ENCODE assay signal across 11 cellular contexts in genomic region chr2:218897394-218898108, GRCh38. TPM values are rescaled to one million over a fixed set of nuclear protein-coding genes. Genes with fewer than 3 reads are reported as not detected.
A peak's percentile ranks its signal among the peaks of the same experiment; 100 is the strongest.
DNase-seq lines count a peak whose midpoint lies in the region; ATAC-seq and TF ChIP-seq lines count a peak whose summit lies in the region.
"Had no signal": no experiment of that assay in that cellular context is flagged by ENCODE, and none has a peak within 500 bp of the region (broad histone marks: within the 10 kb centered on the region; RNA-seq: fewer than 3 reads in every experiment).

No MANE protein-coding gene starts in this region.

- no peaks in the 10 kb centered on the region for H3K79me1 ChIP-seq in IMR-90 (ENCODE audit: low read depth in 1 of 2, low read length in 2 of 2)

- H3K27me3 Mint-ChIP-seq in T-helper 2 cell treated with Interferon-gamma antibody and Interleukin-4, amounts not matched to agents 5 μg/mL and 100 μg/mL, for 36 hours (ENCODE audit: low read depth), result peaks cover 61% of the 10 kb centered on the region

- no peak overlapping the region for H4K8ac ChIP-seq in IMR-90 (ENCODE audit: low read depth in 2 of 2, low read length in 2 of 2)

- H3K36me3 ChIP-seq in IMR-90 (ENCODE audit: control insufficient read depth, insufficient read depth, low read length), result no peaks in the 10 kb centered on the region
- no peaks in the 10 kb centered on the region for H3K36me3 ChIP-seq in mammary epithelial cell (ENCODE audit: insufficient read depth, low read length)
- H3K36me3 ChIP-seq: sigmoid colon, upper lobe of left lung had no signal

- H3K4me3 ChIP-seq in IMR-90 (ENCODE audit: insufficient read depth, low read depth, low read length) (no peak overlapping the region), mammary epithelial cell (replicated peaks in 1 of 3; ENCODE audit: insufficient read depth in 1 of 3, low read depth in 2 of 3, low read length in 3 of 3) (no peak overlapping the region)
- H3K4me3 ChIP-seq: sigmoid colon had no signal

- POLR2A ChIA-PET in IMR-90 (lab: Charles Lee; ENCODE audit: unreplicated experiment), result interaction anchor here (0.5 kb wide), 1 partner anchor 104 kb away, joined by 9 read pairs; no protein-coding TSS in a partner anchor

- intact Hi-C loops in IMR-90 (cut with micrococcal nuclease), result loop anchor here (1.0 to 2.0 kb wide), 2 partner anchors 21 to 45 kb away; no protein-coding TSS in a partner anchor
- intact Hi-C loops in mammary epithelial cell (cut with micrococcal nuclease), result loop anchor here (1.0 kb wide), 2 partner anchors 21 to 44 kb away; no protein-coding TSS in a partner anchor

- no peak for TF ChIP-seq POLR2A in IMR-90 (IDR thresholded peaks at IDR 0.05; ENCODE audit: low read depth, low read length)

- dilution Hi-C loops in IMR-90 (cut with HindIII; ENCODE audit: low sequenced_read_pairs, unreplicated experiment), result no loop called here
- dilution Hi-C loops in mammary epithelial cell (cut with HindIII; ENCODE audit: low sequenced_read_pairs), result no loop called here

- peak overlapping the region; percentile 76 for H3K4me3 Mint-ChIP-seq in T-helper 2 cell treated with Interferon-gamma antibody and Interleukin-4, amounts not matched to agents 5 μg/mL and 100 μg/mL, for 36 hours

- no peak overlapping the region for H2AK9ac ChIP-seq in IMR-90 (replicated peaks; ENCODE audit: low read depth, low read length, poor library complexity)

- H3K9me3 Mint-ChIP-seq in T-helper 2 cell treated with Interferon-gamma antibody and Interleukin-4, amounts not matched to agents 5 μg/mL and 100 μg/mL, for 36 hours, result no peaks in the 10 kb centered on the region

- H3K4ac ChIP-seq in IMR-90 (ENCODE audit: low read depth, low read length), result no peak overlapping the region

- BruUV-seq in IMR-90 (replicated peaks; lab: Mats Ljungman, UMichigan) (no TSS peak), mammary epithelial cell (replicated peaks; lab: Mats Ljungman, UMichigan) (no TSS peak)

- no peaks in the 10 kb centered on the region for H3K79me2 ChIP-seq in mammary epithelial cell (ENCODE audit: insufficient read depth, low read length)

- no peak overlapping the region for H3K18ac ChIP-seq in IMR-90 (ENCODE audit: low read depth, low read length)

- H3K23ac ChIP-seq in IMR-90 (ENCODE audit: low read depth, low read length), result no peak overlapping the region

- H3K27ac Mint-ChIP-seq in T-helper 2 cell treated with Interferon-gamma antibody and Interleukin-4, amounts not matched to agents 5 μg/mL and 100 μg/mL, for 36 hours, result no peak overlapping the region

- CTCF ChIA-PET in IMR-90 (lab: Yijun Ruan, JAX) (interaction anchor here (1.2 to 3.7 kb wide), 9 partner anchors 10 to 45 kb away, joined by 3 to 49 read pairs (median 4); partner anchors contain the start of gene WNT10A), mammary epithelial cell (lab: Charles Lee; ENCODE audit: low non-redundant PET) (interaction anchor here (0.7 to 1.6 kb wide), 2 partner anchors 21 to 187 kb away, joined by 4 to 33 read pairs; no protein-coding TSS in a partner anchor)

- DNase-seq in T-helper 2 cell treated with Interferon-gamma antibody and Interleukin-4, amounts not matched to agents 5 μg/mL and 100 μg/mL, for 36 hours (ENCODE audit: low spot score), result peak; percentile 38
- DNase-seq in T-helper 2 cell (no peak), IMR-90 (no peak), mammary epithelial cell (no peak), omental fat pad (ENCODE audit: low spot score) (no peak), RPMI8226 (no peak)

- H3K9ac ChIP-seq in IMR-90 (ENCODE audit: low read depth, low read length) (no peak overlapping the region), mammary epithelial cell (ENCODE audit: insufficient read depth, low read length) (no peak overlapping the region)

- H3K36me3 Mint-ChIP-seq in T-helper 2 cell treated with Interferon-gamma antibody and Interleukin-4, amounts not matched to agents 5 μg/mL and 100 μg/mL, for 36 hours (ENCODE audit: low read depth), result no peaks in the 10 kb centered on the region

- no peak overlapping the region for H4K91ac ChIP-seq in IMR-90 (ENCODE audit: insufficient read depth, low read depth, low read length)

- peaks cover 82% of the 10 kb centered on the region for H3K27me3 ChIP-seq in IMR-90 (ENCODE audit: control insufficient read depth, insufficient read depth, low read length)
- H3K27me3 ChIP-seq in mammary epithelial cell (ENCODE audit: insufficient read depth, low read length), result no peaks in the 10 kb centered on the region

- TF ChIP-seq RAD21 in IMR-90 (IDR thresholded peaks at IDR 0.05; ENCODE audit: low read length), result no peak

- H3K4me2 ChIP-seq in IMR-90 (ENCODE audit: low read depth, low read length) (no peak overlapping the region), mammary epithelial cell (ENCODE audit: insufficient read depth, low read depth, low read length) (peak overlapping the region; percentile 64)

- no peak overlapping the region for H2BK5ac ChIP-seq in IMR-90 (ENCODE audit: low read depth, low read length, poor library complexity, severe bottlenecking)

- H3K9me3 ChIP-seq in IMR-90 (ENCODE audit: control insufficient read depth, insufficient read depth, low read length), result peaks cover 4% of the 10 kb centered on the region; the same call in 1 of the 2 replicates
- H3K9me3 ChIP-seq in mammary epithelial cell (replicated peaks; ENCODE audit: insufficient read depth, low read length), result no peaks in the 10 kb centered on the region
- H3K9me3 ChIP-seq: sigmoid colon, upper lobe of left lung had no signal

- H3K14ac ChIP-seq in IMR-90 (replicated peaks; ENCODE audit: low read depth, low read length), result no peak overlapping the region

- peak overlapping the region; percentile 70 for H2AFZ ChIP-seq in IMR-90 (replicated peaks; ENCODE audit: low read length, poor library complexity)
- H2AFZ ChIP-seq in mammary epithelial cell (ENCODE audit: low read depth, low read length), result peak overlapping the region; percentile 86

- H2BK15ac ChIP-seq in IMR-90 (ENCODE audit: low read depth, low read length), result no peak overlapping the region

- no peak overlapping the region for H2BK20ac ChIP-seq in IMR-90 (ENCODE audit: low read depth, low read length)

- H3K27ac ChIP-seq in IMR-90 (ENCODE audit: insufficient read depth, low read length) (no peak overlapping the region), mammary epithelial cell (ENCODE audit: insufficient read depth, low read depth, low read length) (no peak overlapping the region)
- H3K27ac ChIP-seq: sigmoid colon, upper lobe of left lung had no signal

- TF ChIP-seq CTCF in IMR-90 (conservative IDR thresholded peaks at IDR 0.05; ENCODE audit: low read depth, low read length) (no peak), mammary epithelial cell (conservative IDR thresholded peaks at IDR 0.05 in 1 of 2, IDR thresholded peaks at IDR 0.05 in 1 of 2; ENCODE audit: extremely low read depth in 1 of 2, insufficient read depth in 1 of 2, low read depth in 1 of 2, low read length in 2 of 2) (no peak), omental fat pad (IDR thresholded peaks at IDR 0.05) (no peak)

- no peaks in the 10 kb centered on the region for H3K9me1 ChIP-seq in IMR-90 (ENCODE audit: insufficient read depth, low read length)

- H3K56ac ChIP-seq in IMR-90 (ENCODE audit: extremely low read depth, insufficient read depth, low read length), result no peak overlapping the region

- H2AK5ac ChIP-seq in IMR-90 (ENCODE audit: low read depth, low read length), result no peak overlapping the region

- H2BK120ac ChIP-seq in IMR-90 (ENCODE audit: low read depth, low read length), result no peak overlapping the region

- ATAC-seq in IMR-90 (ENCODE audit: low read depth), result no peak
- peak; percentile 11 for ATAC-seq in omental fat pad (ENCODE audit: low FRiP score)
- no peak for ATAC-seq in esophagus mucosa
- no peak for ATAC-seq in HG02610 (IDR thresholded peaks at IDR 0.05; ENCODE audit: unreplicated experiment)

- peaks cover 6% of the 10 kb centered on the region; the same call in 1 of the 2 replicates for H3K4me1 ChIP-seq in IMR-90 (ENCODE audit: control insufficient read depth, insufficient read depth, low read length)
- peaks cover 56% of the 10 kb centered on the region for H3K4me1 ChIP-seq in mammary epithelial cell (ENCODE audit: insufficient read depth, low read length)

- 0% methylated on average over 1 of the region's 34 CpGs; no CpG with 5 or more reads in 1 of the 2 experiments for WGBS in IMR-90 (ENCODE audit: extremely low coverage in 2 of 2, insufficient read length in 1 of 2), 2 experiments
- 32% methylated on average over 11 of the region's 34 CpGs for WGBS in mammary epithelial cell (ENCODE audit: low coverage, missing lambda C conversion rate)

- in situ Hi-C loops in IMR-90 (cut with MboI; ENCODE audit: low sequenced_read_pairs), result no loop called here
- in situ Hi-C loops in mammary epithelial cell (cut with MboI; ENCODE audit: low sequenced_read_pairs in 2 of 2), result no loop called here

- peaks cover 38% of the 10 kb centered on the region for H3K4me1 Mint-ChIP-seq in T-helper 2 cell treated with Interferon-gamma antibody and Interleukin-4, amounts not matched to agents 5 μg/mL and 100 μg/mL, for 36 hours (ENCODE audit: low read depth)

- H4K5ac ChIP-seq in IMR-90 (ENCODE audit: low read depth, low read length), result no peak overlapping the region

- no peaks in the 10 kb centered on the region for H4K20me1 ChIP-seq in IMR-90 (ENCODE audit: insufficient read depth, low read length)
- no peaks in the 10 kb centered on the region for H4K20me1 ChIP-seq in mammary epithelial cell (ENCODE audit: insufficient read depth, low read length)

TF ChIP-seq in IMR-90, 13 proteins besides CTCF, POLR2A, EP300 and RAD21 (continues in another document):
- TF ChIP-seq NFE2L2 (IDR thresholded peaks at IDR 0.05; ENCODE audit: low read depth, low read length) (no peak), MXI1 (IDR thresholded peaks at IDR 0.05; ENCODE audit: borderline replicate concordance, low read depth, low read length) (no peak), CEBPB (IDR thresholded peaks at IDR 0.05; ENCODE audit: low read depth, low read length) (no peak)

RNA-seq across cellular contexts. Expression of gene WNT10A, which starts 16.9 kb away (rescaled TPM):
- total RNA-seq in IMR-90 (2012; rRNA removed), result not detected in 2 replicates
- polyA plus RNA-seq in IMR-90 (2012; rRNA removed), result not detected in 2 replicates
- not detected in 2 replicates for polyA plus RNA-seq in IMR-90 (2012; cell fraction: cytosol; rRNA removed)
- polyA plus RNA-seq in IMR-90 (2012; cell fraction: nucleus; rRNA removed; ENCODE audit: low replicate concordance), result not detected in 2 replicates
- under 1 TPM; under 0.01 to 0.45 TPM for total RNA-seq in mammary epithelial cell
- 0.85 TPM for polyA plus RNA-seq in mammary epithelial cell
- not detected for polyA minus RNA-seq in mammary epithelial cell
- 1 to 10 TPM in 1 of 4 donors, under 1 TPM in 1, not detected in 2; 0.36 to 2.3 TPM for total RNA-seq in omental fat pad
- total RNA-seq in esophagus mucosa, result 3.4 TPM
- total RNA-seq: fibroblast of villous mesenchyme, sigmoid colon had no signal

RNA-seq across cellular contexts. Expression of gene WNT6, which starts 37.9 kb away (rescaled TPM):
- total RNA-seq in IMR-90 (2012; rRNA removed) (not detected in 2 replicates), mammary epithelial cell (not detected), omental fat pad (1 to 10 TPM in 2 of 4 donors, under 1 TPM in 2; 0.19 to 2.7 (median 0.62) TPM), esophagus mucosa (not detected)
- polyA plus RNA-seq in IMR-90 (2012; rRNA removed) (not detected in 2 replicates), mammary epithelial cell (not detected)
- not detected in 2 replicates for polyA plus RNA-seq in IMR-90 (2012; cell fraction: cytosol; rRNA removed)
- polyA plus RNA-seq in IMR-90 (2012; cell fraction: nucleus; rRNA removed; ENCODE audit: low replicate concordance), result not detected in 2 replicates
- not detected for polyA minus RNA-seq in mammary epithelial cell
- total RNA-seq: fibroblast of villous mesenchyme had no signal
